In genomic region chr12:109169262-109169661, GRCh38 we compare ENCODE assay signal across 19 cellular contexts. TPM values are rescaled to one million over a fixed set of nuclear protein-coding genes. Genes with fewer than 3 reads are reported as not detected.
DNase-seq lines count a peak whose midpoint lies in the region; ATAC-seq and TF ChIP-seq lines count a peak whose summit lies in the region.
"Had no signal": no experiment of that assay in that cellular context is flagged by ENCODE, and none has a peak within 500 bp of the region (broad histone marks: within the 10 kb centered on the region; RNA-seq: fewer than 3 reads in every experiment).

No MANE protein-coding gene starts in this region.

- WGBS in psoas muscle, 3 donors, result 76 to 88% (median 77%) methylated on average over 3 of the region's 3 CpGs
- WGBS in transverse colon (ENCODE audit: low coverage in 1 of 2), 2 donors, result 91% methylated on average over 3 of the region's 3 CpGs; no CpG with 5 or more reads in 1 of the 2 donors

- H3K4me1 ChIP-seq in psoas muscle (no peaks in the 10 kb centered on the region), transverse colon (peaks cover 0 to 11% (median 2%) of the 10 kb centered on the region in 4 donors), MM.1S (ENCODE audit: low read length) (no peaks in the 10 kb centered on the region)

- no peak overlapping the region for H3K4me2 ChIP-seq in MM.1S (ENCODE audit: low read depth, low read length)

- no peak for TF ChIP-seq EP300 in transverse colon (IDR thresholded peaks at IDR 0.05; ENCODE audit: low read depth)

- no peaks in the 10 kb centered on the region for H3K9me3 ChIP-seq in psoas muscle
- H3K9me3 ChIP-seq in transverse colon, result no peaks in the 10 kb centered on the region
- no peaks in the 10 kb centered on the region for H3K9me3 ChIP-seq in MM.1S (replicated peaks; ENCODE audit: insufficient read depth, low read length)

- H2AFZ ChIP-seq in MM.1S (ENCODE audit: low read length), result no peak overlapping the region

- H3K4me3 ChIP-seq in psoas muscle (no peak overlapping the region), transverse colon (no peak overlapping the region), MM.1S (ENCODE audit: low read length) (no peak overlapping the region)

- H4K20me1 ChIP-seq in MM.1S (ENCODE audit: insufficient read depth, low read length), result 0 out of 2 replicates have a peak, but pooled peaks cover 2% of the 10 kb centered on the region

- no peak for TF ChIP-seq POLR2A in transverse colon (IDR thresholded peaks at IDR 0.05)

- peaks cover 5% of the 10 kb centered on the region; the same call in 1 of the 2 replicates for H3K79me2 ChIP-seq in MM.1S (ENCODE audit: low read length)

- H3K9me2 ChIP-seq in MM.1S (replicated peaks; ENCODE audit: insufficient read depth, low read length), result no peaks in the 10 kb centered on the region

- H3K27ac ChIP-seq in psoas muscle (peak overlapping the region; percentile 25), transverse colon (peak overlapping the region; percentile 38 to 76 (median 70)), MM.1S (ENCODE audit: low read length) (no peak overlapping the region)
- H3K27ac ChIP-seq: 22Rv1, C4-2B had no signal

- no peaks in the 10 kb centered on the region for H3F3A ChIP-seq in MM.1S (ENCODE audit: insufficient read depth, low read length)

- ATAC-seq in Right ventricle myocardium superior (ENCODE audit: poor library complexity) (peak; percentile 16), left lobe of liver (peak; percentile 39), psoas muscle (peak in 3 of 4 donors; percentile 18 to 46 (median 34))

- DNase-seq in Right ventricle myocardium superior (no peak), cardiac septum (ENCODE audit: low spot score) (no peak), left lobe of liver (ENCODE audit: low spot score) (no peak), psoas muscle (no peak), transverse colon (no peak), NOMO-1 (lab: John Stamatoyannopoulos, UW; ENCODE audit: unreplicated experiment in 2 of 2) (no peak), MM.1S (no peak)
- no peak for DNase-seq in stimulated activated CD8-positive, alpha-beta memory T cell treated with anti-CD3 and anti-CD28 coated beads, Interleukin-4, amount 100 ng/mL, for 48 hours
- DNase-seq: AML-193, DMS79 treated with DMSO at 0.1 percent for 48 hours, KBM-7, NCI-H1105 treated with DMSO at 0.1 percent for 48 hours, NCI-H1694, NCI-H2227 treated with DMSO at 0.1 percent for 48 hours, NCI-H510A treated with DMSO at 0.1 percent for 48 hours, NCI-H774, OCI-M1 had no signal

- H3K9ac ChIP-seq in MM.1S (ENCODE audit: low read length), result no peak overlapping the region

- no peak for TF ChIP-seq CTCF in psoas muscle (IDR thresholded peaks at IDR 0.05)
- TF ChIP-seq CTCF in transverse colon (IDR thresholded peaks at IDR 0.05), result no peak
- no peak for TF ChIP-seq CTCF in MM.1S (IDR thresholded peaks at IDR 0.05; ENCODE audit: low read length)

- H3K27me3 ChIP-seq in psoas muscle (ENCODE audit: insufficient read depth in 3 of 3, low read length in 2 of 3) (no peaks in the 10 kb centered on the region), transverse colon (no peaks in the 10 kb centered on the region), MM.1S (replicated peaks; ENCODE audit: insufficient read depth, low read length) (no peaks in the 10 kb centered on the region)

- intact Hi-C loops in Right ventricle myocardium superior (cut with DNase I), result no loop called here
- intact Hi-C loops in cardiac septum (cut with DNase I), result no loop called here
- intact Hi-C loops in psoas muscle (cut with DNase I), result no loop called here
- intact Hi-C loops in transverse colon (cut with DNase I; ENCODE audit: low total_unique reads), result no loop called here

- in situ Hi-C loops in transverse colon (cut with MboI; ENCODE audit: low pct_ligation_motif_present in 1 of 4, low pct_unique_long_range_greater_than_20kb in 1 of 4, low sequenced_read_pairs in 3 of 4), result no loop called here

- peaks cover 18 to 99% of the 10 kb centered on the region in 2 donors for H3K36me3 ChIP-seq in psoas muscle (ENCODE audit: insufficient read depth in 1 of 2, low read depth in 1 of 2)
- peaks cover 0 to 51% (median 18%) of the 10 kb centered on the region in 4 donors for H3K36me3 ChIP-seq in transverse colon
- no peaks in the 10 kb centered on the region; the same call in none of the 2 replicates for H3K36me3 ChIP-seq in MM.1S (replicated peaks; ENCODE audit: insufficient read depth, low read length)

RNA-seq across cellular contexts. Expression of gene ACACB, which starts 52.9 kb away (rescaled TPM):
- total RNA-seq in Right ventricle myocardium superior (167 TPM), cardiac septum (64.5 TPM), left lobe of liver (232 TPM), psoas muscle (100 to 1,000 TPM; 113 to 503 (median 331) TPM), transverse colon (100 to 1,000 TPM in 2 of 4 donors, 10 to 100 TPM in 2; 69.5 to 132 (median 93.6) TPM)
- polyA plus RNA-seq in psoas muscle, result 100 to 1,000 TPM in 2 of 3 donors, 10 to 100 TPM in 1; 27.0 to 275 (median 136) TPM
